1 cellular context compared by ENCODE assay signal in genomic region chr1:169782596-169782995, GRCh38.
TF ChIP-seq lines count a peak whose summit lies in the region.

No MANE protein-coding gene starts in this region.

TF ChIP-seq in H1, 55 proteins besides CTCF, POLR2A, EP300 and RAD21:
- no peak for TF ChIP-seq RXRA (IDR thresholded peaks at IDR 0.05; ENCODE audit: insufficient read depth, low read depth, low read length)
- no peak for TF ChIP-seq TEAD4 (IDR thresholded peaks at IDR 0.05; ENCODE audit: low read depth, low read length)
- no peak for TF ChIP-seq KDM5A (IDR thresholded peaks at IDR 0.05; ENCODE audit: low read length)
- no peak for TF ChIP-seq RFX5 (IDR thresholded peaks at IDR 0.05; ENCODE audit: borderline replicate concordance, low read depth, low read length)
- TF ChIP-seq ATF2 (IDR thresholded peaks at IDR 0.05; ENCODE audit: low read length) = no peak
- no peak for TF ChIP-seq HDAC2 (IDR thresholded peaks at IDR 0.05; ENCODE audit: borderline replicate concordance in 1 of 2, low read depth in 2 of 2, low read length in 2 of 2)
- TF ChIP-seq EGR1 (IDR thresholded peaks at IDR 0.05; ENCODE audit: borderline replicate concordance, low read depth, low read length) = no peak
- TF ChIP-seq POLR2AphosphoS5 (IDR thresholded peaks at IDR 0.05; ENCODE audit: low read depth, low read length) = no peak
- no peak for TF ChIP-seq TCF12 (IDR thresholded peaks at IDR 0.05; ENCODE audit: low read depth, low read length)
- TF ChIP-seq HDAC6 (IDR thresholded peaks at IDR 0.05; ENCODE audit: low read depth, low read length) = no peak
- TF ChIP-seq POU5F1 (IDR thresholded peaks at IDR 0.05; ENCODE audit: low read depth, low read length) = no peak
- no peak for TF ChIP-seq CHD7 (IDR thresholded peaks at IDR 0.05; ENCODE audit: insufficient replicate concordance, low read length)
- TF ChIP-seq GABPA (IDR thresholded peaks at IDR 0.05; ENCODE audit: borderline replicate concordance, insufficient read depth, low read length) = no peak
- TF ChIP-seq NRF1 (IDR thresholded peaks at IDR 0.05; ENCODE audit: low read depth, low read length) = no peak
